21 cellular contexts compared by ENCODE assay signal in genomic region chr13:39259371-39259770, GRCh38.
DNase-seq lines count a peak whose midpoint lies in the region; ATAC-seq, FAIRE-seq and TF ChIP-seq lines count a peak whose summit lies in the region.
"Had no signal": no experiment of that assay in that cellular context is flagged by ENCODE, and none has a peak within 500 bp of the region (broad histone marks: within the 10 kb centered on the region; RNA-seq: fewer than 3 reads in every experiment).

No MANE protein-coding gene starts in this region.

- no peak for TF ChIP-seq POLR2A in GM12878 (IDR thresholded peaks at IDR 0.05; ENCODE audit: low read depth, low read length)

- RAD21 ChIA-PET in GM12878 (lab: Charles Lee; ENCODE audit: unreplicated experiment), result interaction anchor here (0.5 to 8.2 kb wide), 16 partner anchors 8 to 402 kb away, joined by 3 to 58 read pairs (median 5); no protein-coding TSS in a partner anchor

- no peaks in the 10 kb centered on the region for H3K9me3 ChIP-seq in GM12878 (replicated peaks; ENCODE audit: control insufficient read depth, insufficient read depth, low read length)
- H3K9me3 ChIP-seq: BLaER1, neutrophil, right lobe of liver had no signal

- CTCF ChIA-PET in GM12878 (lab: Yijun Ruan, JAX) (interaction anchor here (1.0 to 8.6 kb wide), 8 partner anchors 9 to 357 kb away, joined by 3 to 119 read pairs (median 4); no protein-coding TSS in a partner anchor), RWPE1 (lab: Yijun Ruan, JAX) (interaction anchor here (0.6 to 1.5 kb wide), 2 partner anchors 115 to 351 kb away, joined by 3 to 5 read pairs; no protein-coding TSS in a partner anchor)

- no peaks in the 10 kb centered on the region for H3K36me3 ChIP-seq in GM12878 (ENCODE audit: control insufficient read depth in 2 of 2, insufficient read depth in 2 of 2, low read length in 1 of 2)
- H3K36me3 ChIP-seq: BLaER1, neutrophil, right lobe of liver had no signal

- no peaks in the 10 kb centered on the region for H3K79me2 ChIP-seq in GM12878 (ENCODE audit: control insufficient read depth, insufficient read depth, low read length)

- in situ Hi-C loops in GM12878 (cut with MboI), result no loop called here

- BruUV-seq in GM12878 (replicated peaks; lab: Mats Ljungman, UMichigan), result no TSS peak

- FAIRE-seq in GM12878 (lab: Jason Lieb, UNC), result no peak
- FAIRE-seq: islet of Langerhans had no signal

- POLR2A ChIA-PET in GM12878 (lab: Charles Lee) (interaction anchor here (0.5 to 0.8 kb wide), 3 partner anchors 42 to 212 kb away, joined by 3 to 5 read pairs (median 3); no protein-coding TSS in a partner anchor), RWPE1 (lab: Yijun Ruan, JAX; ENCODE audit: low non-redundant PET) (no interaction called here)

- ATAC-seq in activated CD4-positive, CD25-positive, alpha-beta regulatory T cell treated with anti-CD3 and anti-CD28 coated beads, Interleukin-2, amount 50 U/mL, for 24 hours, result peak; percentile 49 to 50
- ATAC-seq in GM18502 (IDR thresholded peaks at IDR 0.05; ENCODE audit: poor library complexity, unreplicated experiment) (peak; percentile 58), HG02852 (IDR thresholded peaks at IDR 0.05; ENCODE audit: unreplicated experiment) (peak; percentile 74), GM12878 (peak; percentile 84)
- ATAC-seq: right lobe of liver; stimulated activated effector memory CD8-positive, alpha-beta T cell treated with anti-CD3 and anti-CD28 coated beads, Interleukin-12 subunit alpha, Interleukin-12 subunit beta, amount 100 ng/mL, for 72 hours had no signal

- H3K27ac ChIP-seq in GM12878 (ENCODE audit: control insufficient read depth, insufficient read depth) (no peak overlapping the region), RWPE1 (no peak overlapping the region)
- H3K27ac ChIP-seq: 22Rv1, BLaER1, neutrophil, right lobe of liver had no signal

- H2AFZ ChIP-seq in GM12878 (ENCODE audit: control insufficient read depth, low read depth, low read length), result no peak overlapping the region

- no peak overlapping the region for H3K4me3 ChIP-seq in GM12878
- H3K4me3 ChIP-seq: BLaER1, right lobe of liver had no signal

- SMC1A ChIA-PET in GM12878 (lab: Charles Lee; ENCODE audit: uncharacterized antibody, unreplicated experiment), result interaction anchor here (0.8 to 8.4 kb wide), 21 partner anchors 8 to 357 kb away, joined by 3 to 90 read pairs (median 4); no protein-coding TSS in a partner anchor

- TF ChIP-seq RAD21 in GM12878 (IDR thresholded peaks at IDR 0.05; ENCODE audit: insufficient read depth, low read depth, low read length), result no peak

- no peak overlapping the region for H3K4me2 ChIP-seq in GM12878 (ENCODE audit: control insufficient read depth, insufficient read depth)
- H3K4me2 ChIP-seq: BLaER1 had no signal

- no peak overlapping the region for H3K9ac ChIP-seq in GM12878 (ENCODE audit: control insufficient read depth, insufficient read depth, low read length)
- H3K9ac ChIP-seq: BLaER1 had no signal

- peak; percentile 35 to 65; a peak in 1 of 4 replicates for TF ChIP-seq EP300 in GM12878 (IDR thresholded peaks at IDR 0.05; ENCODE audit: borderline replicate concordance in 1 of 2, control insufficient read depth in 1 of 2, low read depth in 2 of 2, low read length in 2 of 2)

- no peaks in the 10 kb centered on the region for H3K27me3 ChIP-seq in GM12878 (replicated peaks in 1 of 2; ENCODE audit: control insufficient read depth in 2 of 2, insufficient read depth in 2 of 2, low read length in 1 of 2)
- H3K27me3 ChIP-seq: BLaER1, neutrophil, right lobe of liver had no signal

- H3K4me1 ChIP-seq in GM12878 (ENCODE audit: control insufficient read depth, insufficient read depth, low read length), result no peaks in the 10 kb centered on the region
- H3K4me1 ChIP-seq: BLaER1, right lobe of liver had no signal

- DNase-seq in activated CD4-positive, CD25-positive, alpha-beta regulatory T cell (lab: John Stamatoyannopoulos, UW), result no peak
- DNase-seq in GM12878 (ENCODE audit: low read depth, low spot score) (peak; percentile 12), NCI-H128 (lab: John Stamatoyannopoulos, UW; ENCODE audit: unreplicated experiment) (no peak), RWPE1 (ENCODE audit: low spot score) (no peak), GOT3 (lab: John Stamatoyannopoulos, UW) (no peak)
- DNase-seq: activated CD4-positive, CD25-positive, alpha-beta regulatory T cell treated with anti-CD3 and anti-CD28 coated beads, Interleukin-2, amount 50 U/mL, for 72 hours; activated gamma-delta T cell treated with Interleukin-2 at 50 U/mL for 16 hours; dermis blood vessel endothelial cell; DMS153; HFFc6; NCI-H1417; NCI-H2227 treated with DMSO at 0.1 percent for 48 hours; right lobe of liver had no signal

- H4K20me1 ChIP-seq in GM12878 (ENCODE audit: control insufficient read depth, insufficient read depth), result no peaks in the 10 kb centered on the region
- H4K20me1 ChIP-seq: BLaER1 had no signal

- intact Hi-C loops in GM12878 (cut with micrococcal nuclease; ENCODE audit: unreplicated experiment), result loop anchor here (5.0 kb wide), 1 partner anchor 48 kb away; no protein-coding TSS in a partner anchor

- TF ChIP-seq CTCF in GM12878 (IDR thresholded peaks at IDR 0.05 in 2 of 3, conservative IDR thresholded peaks at IDR 0.05 in 1 of 3; ENCODE audit: control insufficient read depth in 2 of 3, extremely low read depth in 1 of 3, insufficient read depth in 1 of 3, low read depth in 3 of 3, low read length in 3 of 3), result no peak
- TF ChIP-seq CTCF in RWPE1 (conservative IDR thresholded peaks at IDR 0.05; ENCODE audit: low read depth), result no peak

TF ChIP-seq in GM12878, 131 proteins besides CTCF, POLR2A, EP300 and RAD21 (continues in another document):
- TF ChIP-seq ZBTB40 (IDR thresholded peaks at IDR 0.05; ENCODE audit: borderline replicate concordance) (no peak), PML (IDR thresholded peaks at IDR 0.05; ENCODE audit: low read length) (no peak), IRF5 (IDR thresholded peaks at IDR 0.05; ENCODE audit: borderline replicate concordance) (no peak), REST (IDR thresholded peaks at IDR 0.05; ENCODE audit: low read depth, low read length) (no peak), YY1 (IDR thresholded peaks at IDR 0.05; ENCODE audit: low read depth, low read length) (peak; percentile 68)
